ENCODE assay signal across 8 cellular contexts in the genomic region with DNA sequence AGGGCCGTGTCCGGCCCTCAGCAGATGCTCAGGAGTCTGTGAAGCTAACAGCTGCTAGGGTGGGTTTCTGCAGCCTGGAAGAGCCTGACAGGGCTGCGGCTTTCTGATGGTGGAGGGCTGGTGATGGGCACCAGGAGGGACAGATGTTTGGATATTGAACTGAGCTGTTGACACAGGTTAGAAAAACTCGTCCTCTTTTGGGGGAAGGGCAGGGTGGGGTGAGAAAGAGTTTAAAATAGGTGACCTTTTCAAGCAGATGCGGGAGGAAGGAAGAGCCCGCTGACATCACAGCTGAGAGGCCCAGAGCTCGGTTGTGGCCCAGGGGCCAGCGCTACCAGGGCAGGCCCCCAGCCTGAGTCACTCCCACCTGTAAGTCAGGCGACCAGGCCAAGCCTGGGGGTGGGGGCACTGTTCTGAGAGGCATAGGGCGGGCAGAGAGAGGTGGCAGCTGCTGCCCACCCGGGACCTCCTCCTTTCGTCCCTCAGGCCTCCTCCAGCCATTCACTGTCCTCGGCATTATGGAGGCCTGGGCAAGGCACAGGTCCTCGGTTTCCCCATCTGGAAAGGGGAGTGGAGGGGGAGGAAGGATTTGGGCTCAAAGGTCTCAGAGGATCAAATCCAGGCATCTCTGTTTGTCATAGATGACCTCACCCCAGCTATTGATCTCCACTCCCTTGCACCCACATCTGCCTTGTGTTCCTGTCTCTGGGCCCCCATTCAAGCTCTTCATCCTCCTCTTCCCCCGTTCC. TPM values are rescaled to one million over a fixed set of nuclear protein-coding genes. Genes with fewer than 3 reads are reported as not detected.
DNase-seq lines count a peak whose midpoint lies in the region; ATAC-seq lines count a peak whose summit lies in the region.

No MANE protein-coding gene starts in this region.

- peak; percentile 51 for ATAC-seq in GM21723 (IDR thresholded peaks at IDR 0.05; ENCODE audit: unreplicated experiment)
- no peak for ATAC-seq in left lobe of liver

- H3K27me3 Mint-ChIP-seq in T-helper 2 cell treated with Interferon-gamma antibody and Interleukin-4, amounts not matched to agents 5 μg/mL and 100 μg/mL, for 36 hours (ENCODE audit: low read depth) = no peaks in the 10 kb centered on the region

- H3K4me1 Mint-ChIP-seq in T-helper 2 cell treated with Interferon-gamma antibody and Interleukin-4, amounts not matched to agents 5 μg/mL and 100 μg/mL, for 36 hours (ENCODE audit: low read depth) = peaks cover 35% of the 10 kb centered on the region

- peak overlapping the region; percentile 56 for H3K4me3 Mint-ChIP-seq in T-helper 2 cell treated with Interferon-gamma antibody and Interleukin-4, amounts not matched to agents 5 μg/mL and 100 μg/mL, for 36 hours

- peak; percentile 42 for DNase-seq in DMS 273 treated with DMSO at 0.1 percent for 48 hours (lab: John Stamatoyannopoulos, UW)
- DNase-seq in T-helper 2 cell treated with Interferon-gamma antibody and Interleukin-4, amounts not matched to agents 5 μg/mL and 100 μg/mL, for 36 hours (ENCODE audit: low spot score) = peak; percentile 73
- peak; percentile 50 to 65 for DNase-seq in lung microvascular endothelial cell (ENCODE audit: low read depth in 2 of 2)
- no peak for DNase-seq in NCI-H2107 (lab: John Stamatoyannopoulos, UW)
- DNase-seq in NCI-H1092 treated with DMSO at 0.1 percent for 48 hours (lab: John Stamatoyannopoulos, UW) = no peak
- DNase-seq in left lobe of liver (ENCODE audit: low spot score) = no peak
- DNase-seq in HuH-7.5 (ENCODE audit: low spot score) = no peak

- no peaks in the 10 kb centered on the region for H3K36me3 Mint-ChIP-seq in T-helper 2 cell treated with Interferon-gamma antibody and Interleukin-4, amounts not matched to agents 5 μg/mL and 100 μg/mL, for 36 hours (ENCODE audit: low read depth)

- no peaks in the 10 kb centered on the region for H3K9me3 Mint-ChIP-seq in T-helper 2 cell treated with Interferon-gamma antibody and Interleukin-4, amounts not matched to agents 5 μg/mL and 100 μg/mL, for 36 hours

- H3K27ac Mint-ChIP-seq in T-helper 2 cell treated with Interferon-gamma antibody and Interleukin-4, amounts not matched to agents 5 μg/mL and 100 μg/mL, for 36 hours = peak overlapping the region; percentile 84

RNA-seq across cellular contexts. Expression of a gene that starts 32.3 kb away (rescaled TPM):
- total RNA-seq in lung microvascular endothelial cell (479 and 520 TPM in 2 replicates), left lobe of liver (19.7 TPM)

Comparison
In these comparisons a context has a peak if more than half of its experiments do, and no peak if none do; other contexts are left out.
1. DNase-seq: peak in DMS 273 treated with DMSO at 0.1 percent for 48 hours (single experiment), T-helper 2 cell treated with Interferon-gamma antibody and Interleukin-4, amounts not matched to agents 5 μg/mL and 100 μg/mL, for 36 hours (single experiment) and lung microvascular endothelial cell (2 of 2); none in NCI-H2107 (single experiment), NCI-H1092 treated with DMSO at 0.1 percent for 48 hours (single experiment), left lobe of liver (single experiment) and HuH-7.5 (single experiment).
2. RNA of a gene that starts 32.3 kb away (total RNA-seq): 479 to 520 TPM in lung microvascular endothelial cell; 19.7 TPM in left lobe of liver (single experiment); every median in the first group is over 10 times any median in the second.